In the genomic region with DNA sequence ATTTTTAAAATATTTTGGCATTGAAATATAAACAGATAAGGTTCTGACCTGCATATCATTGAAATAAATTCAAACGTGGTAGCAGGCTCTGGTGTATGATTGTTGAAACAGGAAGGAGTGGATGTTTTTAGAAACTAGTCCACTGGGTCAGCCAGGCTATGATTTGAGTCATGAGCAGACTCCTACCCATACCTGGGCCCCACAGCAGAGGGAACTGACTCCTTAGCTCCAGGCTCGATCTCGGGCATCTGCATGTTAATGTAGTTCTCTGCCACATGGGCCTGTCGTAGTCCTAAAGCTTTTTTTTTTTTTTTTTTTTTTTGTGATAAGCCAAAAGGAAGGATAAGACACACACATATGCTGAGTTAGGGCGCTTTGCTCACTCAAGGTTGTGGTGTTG, we compare ENCODE assay signal across 13 cellular contexts. TPM values are rescaled to one million over a fixed set of nuclear protein-coding genes. Genes with fewer than 3 reads are reported as not detected.
DNase-seq lines count a peak whose midpoint lies in the region; ATAC-seq lines count a peak whose summit lies in the region.
"Had no signal": no experiment of that assay in that cellular context is flagged by ENCODE, and none has a peak within 500 bp of the region (broad histone marks: within the 10 kb centered on the region; RNA-seq: fewer than 3 reads in every experiment).

No MANE protein-coding gene starts in this region.

- H3K4me1 Mint-ChIP-seq in activated CD4-positive, alpha-beta T cell treated with anti-CD3 and anti-CD28 coated beads for 36 hours, result peaks cover 5% of the 10 kb centered on the region
- peaks cover 29% of the 10 kb centered on the region for H3K4me1 Mint-ChIP-seq in stimulated activated effector memory CD8-positive, alpha-beta T cell treated with anti-CD3 and anti-CD28 coated beads, Interleukin-12 subunit alpha, Interleukin-12 subunit beta, amount 100 ng/mL, for 72 hours

- peaks cover 35% of the 10 kb centered on the region for H3K36me3 Mint-ChIP-seq in activated CD4-positive, alpha-beta T cell treated with anti-CD3 and anti-CD28 coated beads for 36 hours (ENCODE audit: low read depth)
- H3K36me3 Mint-ChIP-seq in stimulated activated effector memory CD8-positive, alpha-beta T cell treated with anti-CD3 and anti-CD28 coated beads, Interleukin-12 subunit alpha, Interleukin-12 subunit beta, amount 100 ng/mL, for 72 hours, result peaks cover 96% of the 10 kb centered on the region

- H3K9me3 Mint-ChIP-seq in activated CD4-positive, alpha-beta T cell treated with anti-CD3 and anti-CD28 coated beads for 36 hours (ENCODE audit: low read depth), result no peaks in the 10 kb centered on the region
- no peaks in the 10 kb centered on the region for H3K9me3 Mint-ChIP-seq in stimulated activated effector memory CD8-positive, alpha-beta T cell treated with anti-CD3 and anti-CD28 coated beads, Interleukin-12 subunit alpha, Interleukin-12 subunit beta, amount 100 ng/mL, for 72 hours

- CTCF ChIA-PET in activated CD4-positive, alpha-beta T cell treated with anti-CD3 and anti-CD28 coated beads for 36 hours (lab: Charles Lee), result interaction anchor here (0.8 to 2.3 kb wide), 2 partner anchors 12 to 27 kb away, joined by 3 to 5 read pairs; a partner anchor contains a TSS

- no peaks in the 10 kb centered on the region for H3K27me3 Mint-ChIP-seq in activated CD4-positive, alpha-beta T cell treated with anti-CD3 and anti-CD28 coated beads for 36 hours

- intact Hi-C loops in activated CD4-positive, alpha-beta T cell treated with anti-CD3 and anti-CD28 coated beads for 36 hours (cut with DNase I, micrococcal nuclease), result no loop called here

- peak; percentile 10 for DNase-seq in activated CD4-positive, alpha-beta T cell treated with anti-CD3 and anti-CD28 coated beads for 36 hours
- no peak for DNase-seq in activated CD4-positive, alpha-beta T cell treated with anti-CD3 and anti-CD28 coated beads for 4 hours
- DNase-seq in OCI-M1 (lab: John Stamatoyannopoulos, UW), result peak; percentile 40
- no peak for DNase-seq in stimulated activated effector memory CD8-positive, alpha-beta T cell treated with anti-CD3 and anti-CD28 coated beads, Interleukin-12 subunit alpha, Interleukin-12 subunit beta, amount 100 ng/mL, for 72 hours (ENCODE audit: low spot score in 2 of 2)
- DNase-seq in SHP77 treated with DMSO at 0.1 percent for 48 hours (lab: John Stamatoyannopoulos, UW), result no peak
- DNase-seq in NCI-H524 treated with DMSO at 0.1 percent for 48 hours (lab: John Stamatoyannopoulos, UW), result no peak
- DNase-seq in GOT3 (lab: John Stamatoyannopoulos, UW), result no peak
- DNase-seq: 8988T; activated T-cell treated with anti-CD3 and anti-CD28 coated beads, Interleukin-2, amount 50 U/mL, for 1 hour; effector CD4-positive, alpha-beta T cell; Kasumi-1 had no signal

- peak; percentile 53 for ATAC-seq in activated CD4-positive, alpha-beta T cell treated with anti-CD3 and anti-CD28 coated beads for 36 hours
- peak; percentile 67 for ATAC-seq in HG02884 (IDR thresholded peaks at IDR 0.05; ENCODE audit: unreplicated experiment)
- ATAC-seq in stimulated activated effector memory CD8-positive, alpha-beta T cell treated with anti-CD3 and anti-CD28 coated beads, Interleukin-12 subunit alpha, Interleukin-12 subunit beta, amount 100 ng/mL, for 72 hours, result peak; percentile 81

- POLR2A ChIA-PET in activated CD4-positive, alpha-beta T cell treated with anti-CD3 and anti-CD28 coated beads for 36 hours (lab: Charles Lee), result no interaction called here

- H3K27ac Mint-ChIP-seq in activated CD4-positive, alpha-beta T cell treated with anti-CD3 and anti-CD28 coated beads for 36 hours, result no peak overlapping the region
- no peak overlapping the region for H3K27ac Mint-ChIP-seq in stimulated activated effector memory CD8-positive, alpha-beta T cell treated with anti-CD3 and anti-CD28 coated beads, Interleukin-12 subunit alpha, Interleukin-12 subunit beta, amount 100 ng/mL, for 72 hours

- H3K4me3 Mint-ChIP-seq in activated CD4-positive, alpha-beta T cell treated with anti-CD3 and anti-CD28 coated beads for 36 hours, result no peak overlapping the region
- H3K4me3 Mint-ChIP-seq in stimulated activated effector memory CD8-positive, alpha-beta T cell treated with anti-CD3 and anti-CD28 coated beads, Interleukin-12 subunit alpha, Interleukin-12 subunit beta, amount 100 ng/mL, for 72 hours, result no peak overlapping the region

RNA-seq across cellular contexts. Expression of a gene that starts 27.1 kb away (rescaled TPM):
- total RNA-seq in activated CD4-positive, alpha-beta T cell treated with anti-CD3 and anti-CD28 coated beads for 36 hours, result 10 to 100 TPM; 28.0 to 32.4 TPM

RNA-seq across cellular contexts. Expression of a gene that starts 27.2 kb away (rescaled TPM):
- 10 to 100 TPM; 10.3 to 16.4 TPM for total RNA-seq in activated CD4-positive, alpha-beta T cell treated with anti-CD3 and anti-CD28 coated beads for 36 hours

RNA-seq across cellular contexts. Expression of a gene that starts 55.3 kb away (rescaled TPM):
- under 1 TPM in 1 of 2 experiments, not detected in 1; 0.14 TPM for total RNA-seq in activated CD4-positive, alpha-beta T cell treated with anti-CD3 and anti-CD28 coated beads for 36 hours
- total RNA-seq: SJSA1 had no signal

Comparison
In these comparisons a context has a peak if more than half of its experiments do, and no peak if none do; other contexts are left out.
1. DNase-seq: peak in activated CD4-positive, alpha-beta T cell treated with anti-CD3 and anti-CD28 coated beads for 36 hours (single experiment) and OCI-M1 (single experiment); none in activated CD4-positive, alpha-beta T cell treated with anti-CD3 and anti-CD28 coated beads for 4 hours (0 of 2), stimulated activated effector memory CD8-positive, alpha-beta T cell treated with anti-CD3 and anti-CD28 coated beads, Interleukin-12 subunit alpha, Interleukin-12 subunit beta, amount 100 ng/mL, for 72 hours (0 of 2), SHP77 treated with DMSO at 0.1 percent for 48 hours (single experiment), NCI-H524 treated with DMSO at 0.1 percent for 48 hours (single experiment) and GOT3 (single experiment).
2. Peak in every context shown above with its lines, with median percentiles within 50 percentile points of each other: ATAC-seq.